Comparison of ENCODE assay signal across 11 cellular contexts in the genomic region with DNA sequence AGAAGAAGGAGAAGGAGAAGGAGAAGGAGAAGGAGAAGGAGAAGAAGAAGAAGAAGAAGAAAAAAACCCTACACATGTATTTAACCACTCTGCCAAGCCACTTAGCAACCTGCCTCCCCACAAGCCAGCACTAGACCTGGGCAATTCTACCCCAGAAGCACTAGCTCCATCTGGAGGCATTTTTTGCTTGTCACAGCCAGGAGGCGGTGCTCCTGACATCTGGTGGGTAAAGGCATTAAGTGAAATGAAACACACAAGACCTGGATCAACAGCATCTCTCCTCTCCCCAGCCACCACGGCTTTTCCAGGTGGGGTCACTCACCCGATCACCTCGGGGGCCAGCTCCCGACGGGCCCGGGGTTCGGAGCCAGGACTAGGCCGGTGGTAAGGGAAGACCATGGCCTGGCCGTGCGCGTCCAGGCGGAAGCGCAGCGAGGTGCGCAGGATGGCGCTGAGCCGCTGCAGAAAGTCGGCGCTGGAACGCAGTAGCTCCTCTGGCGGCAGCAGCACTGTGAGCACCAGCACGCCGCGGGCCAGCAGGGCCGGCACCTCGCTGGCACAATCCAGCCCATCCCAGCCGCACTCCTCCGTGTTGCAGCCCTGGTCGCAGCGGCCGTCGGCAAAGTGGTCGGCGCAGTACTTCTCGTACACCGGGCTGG. TPM values are rescaled to one million over a fixed set of nuclear protein-coding genes. Genes with fewer than 3 reads are reported as not detected.
DNase-seq lines count a peak whose midpoint lies in the region; ATAC-seq and TF ChIP-seq lines count a peak whose summit lies in the region.
"Had no signal": no experiment of that assay in that cellular context is flagged by ENCODE, and none has a peak within 500 bp of the region (broad histone marks: within the 10 kb centered on the region; RNA-seq: fewer than 3 reads in every experiment).

No MANE protein-coding gene starts in this region.

- H3K27me3 ChIP-seq in colonic mucosa: peaks cover 3% of the 10 kb centered on the region

- in situ Hi-C loops in SK-MEL-5 (cut with HindIII; ENCODE audit: low pct_unique_long_range_greater_than_20kb, low sequenced_read_pairs): no loop called here

- no peaks in the 10 kb centered on the region for H3K36me3 ChIP-seq in colonic mucosa

- no peak for ATAC-seq in stimulated activated naive CD8-positive, alpha-beta T cell treated with anti-CD3 and anti-CD28 coated beads, Interleukin-15, Interleukin-2, amounts not matched to agents 100 U/mL and 50 U/mL, for 24 hours

- no peak for TF ChIP-seq CTCF in colonic mucosa (IDR thresholded peaks at IDR 0.05)

- no peak overlapping the region for H3K9ac ChIP-seq in colonic mucosa (ENCODE audit: low read depth in 2 of 2, low read length in 2 of 2)

- no peak overlapping the region for H3K27ac ChIP-seq in colonic mucosa
- H3K27ac ChIP-seq: suprapubic skin had no signal

- H3K4me3 ChIP-seq in colonic mucosa: no peak overlapping the region
- H3K4me3 ChIP-seq: suprapubic skin had no signal

- H3K4me1 ChIP-seq in colonic mucosa: no peaks in the 10 kb centered on the region

- intact Hi-C loops in colonic mucosa (cut with DNase I): no loop called here

- no peaks in the 10 kb centered on the region for H3K9me3 ChIP-seq in colonic mucosa
- H3K9me3 ChIP-seq: suprapubic skin had no signal

- DNase-seq in ELR (ENCODE audit: low read depth) (peak; percentile 50), HT1080 (ENCODE audit: low read depth) (peak; percentile 27), SK-MEL-5 (ENCODE audit: low read depth, low spot score) (peak; percentile 55), iris pigment epithelial cell (ENCODE audit: low read depth) (peak; percentile 21), SIG-M5 treated with dmso at 0.1 percent for 504 hours (lab: John Stamatoyannopoulos, UW; ENCODE audit: unreplicated experiment) (no peak), colonic mucosa (no peak), mesenteric fat pad (ENCODE audit: low spot score) (no peak)
- DNase-seq in stimulated activated naive CD8-positive, alpha-beta T cell treated with anti-CD3 and anti-CD28 coated beads, Interleukin-15, Interleukin-2, amounts not matched to agents 100 U/mL and 50 U/mL, for 24 hours: no peak
- DNase-seq: activated B cell treated with CpG ODN at 0.5 μM for 24 hours, NCI-H345 had no signal

RNA-seq across cellular contexts. Expression of gene NOTCH3, which starts 26.9 kb away (rescaled TPM):
- 0.13 and 0.85 TPM in 2 replicates for total RNA-seq in HT1080 (2014; rRNA removed; shearing (Covaris generic))
- 1.5 and 1.8 TPM in 2 replicates for polyA plus RNA-seq in HT1080 (2015; cell fraction: cytosol; rRNA removed)
- 5.7 and 7.1 TPM in 2 replicates for polyA plus RNA-seq in HT1080 (2015; cell fraction: nucleus; rRNA removed)
- 1.4 and 1.9 TPM in 2 replicates for total RNA-seq in SK-MEL-5 (2014; rRNA removed; shearing (Covaris generic))
- 3.0 and 4.0 TPM in 2 replicates for polyA plus RNA-seq in SK-MEL-5 (2015; cell fraction: cytosol; rRNA removed)
- 0.61 and 0.94 TPM in 2 replicates for polyA plus RNA-seq in SK-MEL-5 (2015; cell fraction: nucleus; rRNA removed)
- total RNA-seq in colonic mucosa (10 to 100 TPM in 1 of 2 donors, 1 to 10 TPM in 1; 4.4 to 10.5 TPM), mesenteric fat pad (60.3 TPM)
- total RNA-seq: activated B cell treated with CpG ODN at 0.5 μM for 24 hours had no signal

RNA-seq across cellular contexts. Expression of gene EPHX3, which starts 58.4 kb away (rescaled TPM):
- total RNA-seq in HT1080 (2014; rRNA removed; shearing (Covaris generic)): not detected in 2 replicates
- 0.03 and 0.20 TPM in 2 replicates for polyA plus RNA-seq in HT1080 (2015; cell fraction: cytosol; rRNA removed)
- polyA plus RNA-seq in HT1080 (2015; cell fraction: nucleus; rRNA removed): 0.87 TPM in 1 of 2 replicates, not detected in the other
- total RNA-seq in SK-MEL-5 (2014; rRNA removed; shearing (Covaris generic)): not detected in 2 replicates
- polyA plus RNA-seq in SK-MEL-5 (2015; cell fraction: cytosol; rRNA removed): not detected in 2 replicates
- not detected in 2 replicates for polyA plus RNA-seq in SK-MEL-5 (2015; cell fraction: nucleus; rRNA removed)
- under 1 TPM; 0.53 to 0.82 TPM for total RNA-seq in colonic mucosa
- 0.35 TPM for total RNA-seq in mesenteric fat pad
- total RNA-seq: activated B cell treated with CpG ODN at 0.5 μM for 24 hours had no signal

Comparison
In these comparisons a context has a peak if more than half of its experiments do, and no peak if none do; other contexts are left out.
1. DNase-seq: peak in ELR (single experiment), HT1080 (single experiment), SK-MEL-5 (single experiment) and iris pigment epithelial cell (single experiment); none in SIG-M5 treated with dmso at 0.1 percent for 504 hours (single experiment), colonic mucosa (single experiment), stimulated activated naive CD8-positive, alpha-beta T cell treated with anti-CD3 and anti-CD28 coated beads, Interleukin-15, Interleukin-2, amounts not matched to agents 100 U/mL and 50 U/mL, for 24 hours (single experiment) and mesenteric fat pad (single experiment).